In genomic region chr20:1266167-1266973, GRCh38 we compare ENCODE assay signal across 8 cellular contexts. TPM values are rescaled to one million over a fixed set of nuclear protein-coding genes. Genes with fewer than 3 reads are reported as not detected.
A peak's percentile ranks its signal among the peaks of the same experiment; 100 is the strongest.
DNase-seq lines count a peak whose midpoint lies in the region; ATAC-seq and TF ChIP-seq lines count a peak whose summit lies in the region.

SNPH (plus strand) TSS chr20:1266294; CDS start chr20:1296240, 29,946 bp downstream.

- no peaks in the 10 kb centered on the region for H3K9me3 Mint-ChIP-seq in CD8-positive, alpha-beta memory T cell

- H3K27ac Mint-ChIP-seq in CD8-positive, alpha-beta memory T cell, result peak within 1 kb of the TSS; percentile 87 to 100 (median 96)

- peak within 1 kb of the TSS; percentile 80 to 96 (median 91) for H3K4me3 Mint-ChIP-seq in CD8-positive, alpha-beta memory T cell

- POLR2A ChIA-PET in CD8-positive, alpha-beta memory T cell (lab: Charles Lee), result interaction anchor here (0.6 to 1.1 kb wide), 3 partner anchors 9 to 59 kb away, joined by 3 read pairs; no protein-coding TSS in a partner anchor

- peaks cover 51% of the 10 kb centered on the region for H3K4me1 ChIP-seq in CD8-positive, alpha-beta memory T cell (ENCODE audit: insufficient read depth, low read length)
- H3K4me1 ChIP-seq in HAP-1, result no peaks in the 10 kb centered on the region; the same call in 1 of the 2 replicates
- H3K4me1 ChIP-seq in lower lobe of right lung, result peaks cover 21% of the 10 kb centered on the region

- in situ Hi-C loops in HAP-1 (cut with MboI; ENCODE audit: low sequenced_read_pairs), result no loop called here

- H3K36me3 Mint-ChIP-seq in CD8-positive, alpha-beta memory T cell, result no peaks in the 10 kb centered on the region

- peak within 1 kb of the TSS; percentile 51 for H3K27ac ChIP-seq in CD8-positive, alpha-beta memory T cell (ENCODE audit: low read depth, low read length)
- H3K27ac ChIP-seq in lower lobe of right lung, result peak within 1 kb of the TSS; percentile 39

- no peaks in the 10 kb centered on the region for H3K36me3 ChIP-seq in CD8-positive, alpha-beta memory T cell (ENCODE audit: insufficient read depth, low read length)
- H3K36me3 ChIP-seq in HAP-1 (replicated peaks) (no peaks in the 10 kb centered on the region), lower lobe of right lung (no peaks in the 10 kb centered on the region)

- H3K27me3 Mint-ChIP-seq in CD8-positive, alpha-beta memory T cell, result peaks cover 0 to 4% of the 10 kb centered on the region in 2 donors

- peak; percentile 89 to 90 for ATAC-seq in lower lobe of right lung

- H3K4me1 Mint-ChIP-seq in CD8-positive, alpha-beta memory T cell, result peaks cover 34 to 59% (median 46%) of the 10 kb centered on the region in 3 donors

- CTCF ChIA-PET in CD8-positive, alpha-beta memory T cell (lab: Charles Lee), result interaction anchor here (1.2 to 1.5 kb wide), 4 partner anchors 13 to 511 kb away, joined by 3 to 4 read pairs (median 3); no protein-coding TSS in a partner anchor

- intact Hi-C loops in lower lobe of right lung (cut with DNase I), result no loop called here

- H3K27me3 ChIP-seq in CD8-positive, alpha-beta memory T cell (ENCODE audit: insufficient read depth, low read length, poor library complexity, severe bottlenecking), result no peaks in the 10 kb centered on the region
- H3K27me3 ChIP-seq in HAP-1 (ENCODE audit: low read depth), result no peaks in the 10 kb centered on the region; the same call in 1 of the 2 replicates
- H3K27me3 ChIP-seq in lower lobe of right lung (ENCODE audit: low read depth), result no peaks in the 10 kb centered on the region

- H3K9me3 ChIP-seq in CD8-positive, alpha-beta memory T cell (ENCODE audit: low read length), result no peaks in the 10 kb centered on the region
- H3K9me3 ChIP-seq in HAP-1 (no peaks in the 10 kb centered on the region), lower lobe of right lung (no peaks in the 10 kb centered on the region)

- no peak for TF ChIP-seq CTCF in lower lobe of right lung (IDR thresholded peaks at IDR 0.05)

- H3K4me3 ChIP-seq in CD8-positive, alpha-beta memory T cell (ENCODE audit: low read length), result peak within 1 kb of the TSS; percentile 69
- H3K4me3 ChIP-seq in HAP-1 (peak within 1 kb of the TSS; percentile 48), lower lobe of right lung (peak within 1 kb of the TSS; percentile 83)

- DNase-seq in CD8-positive, alpha-beta memory T cell, result peak; percentile 63 to 84 (median 72)
- DNase-seq in HAP-1 (ENCODE audit: low spot score in 2 of 2) (peak; percentile 65 to 77), NCI-H510A (lab: John Stamatoyannopoulos, UW) (peak; percentile 68), lower lobe of right lung (peak; percentile 73), NCI-H446 (lab: John Stamatoyannopoulos, UW) (no peak)
- peak; percentile 83 for DNase-seq in activated CD8-positive, alpha-beta memory T cell treated with anti-CD3 and anti-CD28 coated beads for 24 hours
- DNase-seq in effector CD8-positive, alpha-beta T cell (lab: John Stamatoyannopoulos, UW), result peak; percentile 61
- DNase-seq in stimulated activated CD4-positive, alpha-beta T cell treated with anti-CD3 and anti-CD28 coated beads, Interleukin-4, amount 100 ng/mL, for 48 hours (ENCODE audit: low read depth in 2 of 2), result peak; percentile 42 to 72

RNA-seq across cellular contexts. Expression of gene SNPH, which starts in this region (rescaled TPM):
- total RNA-seq in CD8-positive, alpha-beta memory T cell, result 1 to 10 TPM; 3.2 to 3.5 TPM
- 5.8 TPM for polyA plus RNA-seq in CD8-positive, alpha-beta memory T cell
- 3.8 TPM for total RNA-seq in lower lobe of right lung

Comparison
In these comparisons a context has a peak if more than half of its experiments do, and no peak if none do; other contexts are left out.
1. DNase-seq: peak in CD8-positive, alpha-beta memory T cell (5 of 5), HAP-1 (2 of 2), NCI-H510A (single experiment), activated CD8-positive, alpha-beta memory T cell treated with anti-CD3 and anti-CD28 coated beads for 24 hours (single experiment), effector CD8-positive, alpha-beta T cell (single experiment), lower lobe of right lung (single experiment) and stimulated activated CD4-positive, alpha-beta T cell treated with anti-CD3 and anti-CD28 coated beads, Interleukin-4, amount 100 ng/mL, for 48 hours (2 of 2); none in NCI-H446 (0 of 2).
2. Peak in every context shown above with its lines, with median percentiles within 50 percentile points of each other: H3K4me3 ChIP-seq.